In genomic region chr3:57003676-57004075, GRCh38 we compare ENCODE assay signal across 25 cellular contexts. TPM values are rescaled to one million over a fixed set of nuclear protein-coding genes. Genes with fewer than 3 reads are reported as not detected.
"Had no signal": no experiment of that assay in that cellular context is flagged by ENCODE, and none has a peak within 500 bp of the region (broad histone marks: within the 10 kb centered on the region; RNA-seq: fewer than 3 reads in every experiment).

No MANE protein-coding gene starts in this region.

- H3K9me3 ChIP-seq: body of pancreas, colonic mucosa, ovary, vagina had no signal

- FAIRE-seq: endometrium had no signal

- H3K36me3 Mint-ChIP-seq: activated naive CD4-positive, alpha-beta T cell treated with anti-CD3 and anti-CD28 coated beads, Interleukin-2, amount 50 U/mL, for 72 hours; immature natural killer cell; naive thymus-derived CD8-positive, alpha-beta T cell had no signal

- H3K36me3 ChIP-seq: colonic mucosa, ovary, spleen, tibial nerve, vagina had no signal

- DNase-seq: activated CD4-positive, CD25-positive, alpha-beta regulatory T cell treated with anti-CD3 and anti-CD28 coated beads, Interleukin-2, amount 50 U/mL, for 72 hours; activated CD8-positive, alpha-beta memory T cell treated with anti-CD3 and anti-CD28 coated beads for 24 hours; activated CD8-positive, alpha-beta memory T cell treated with anti-CD3 and anti-CD28 coated beads, Interleukin-2, amount 50 U/mL, for 48 hours; activated effector memory CD4-positive, alpha-beta T cell treated with anti-CD3 and anti-CD28 coated beads, Interleukin-2, amount 50 U/mL, for 16 hours; activated T-cell treated with anti-CD3 and anti-CD28 coated beads, Interleukin-2, amount 50 U/mL, for 48 hours; amygdala; body of pancreas; central memory CD4-positive, alpha-beta T cell; colonic mucosa; immature natural killer cell; mesendoderm; naive thymus-derived CD8-positive, alpha-beta T cell; ovary; stimulated activated CD4-positive, alpha-beta T cell treated with anti-CD3 and anti-CD28 coated beads, Interleukin-4, amount 100 ng/mL, for 4 hours; stimulated activated naive CD4-positive, alpha-beta T cell had no signal

- H3K4me3 Mint-ChIP-seq: immature natural killer cell; naive thymus-derived CD8-positive, alpha-beta T cell; T-helper 1 cell treated with Interleukin-12 subunit alpha and Interleukin-12 subunit beta and Interleukin-4 antibody, amounts not matched to agents 30 μg/mL and 1 μg/mL, for 36 hours had no signal

- ATAC-seq: activated naive CD4-positive, alpha-beta T cell treated with anti-CD3 and anti-CD28 coated beads, Interleukin-2, amount 50 U/mL, for 72 hours; body of pancreas; naive thymus-derived CD8-positive, alpha-beta T cell; sciatic nerve had no signal

- H3K4me3 ChIP-seq: body of pancreas, colonic mucosa, ovary, spleen, tibial nerve, vagina had no signal

- H3K9me3 Mint-ChIP-seq: activated naive CD4-positive, alpha-beta T cell treated with anti-CD3 and anti-CD28 coated beads, Interleukin-2, amount 50 U/mL, for 72 hours; immature natural killer cell; naive thymus-derived CD8-positive, alpha-beta T cell; T-helper 1 cell treated with Interleukin-12 subunit alpha and Interleukin-12 subunit beta and Interleukin-4 antibody, amounts not matched to agents 30 μg/mL and 1 μg/mL, for 36 hours had no signal

- H3K27ac Mint-ChIP-seq: activated naive CD4-positive, alpha-beta T cell treated with anti-CD3 and anti-CD28 coated beads, Interleukin-2, amount 50 U/mL, for 72 hours; immature natural killer cell; naive thymus-derived CD8-positive, alpha-beta T cell; T-helper 1 cell treated with Interleukin-12 subunit alpha and Interleukin-12 subunit beta and Interleukin-4 antibody, amounts not matched to agents 30 μg/mL and 1 μg/mL, for 36 hours had no signal

- H3K27me3 ChIP-seq: body of pancreas, colonic mucosa, ovary, tibial nerve, vagina had no signal

- H3K27ac ChIP-seq: body of pancreas, colonic mucosa, ovary, spleen, tibial nerve, vagina had no signal

RNA-seq across cellular contexts. Expression of gene SPATA12, which starts 56.8 kb away (rescaled TPM):
- total RNA-seq: activated naive CD4-positive, alpha-beta T cell treated with anti-CD3 and anti-CD28 coated beads, Interleukin-2, amount 50 U/mL, for 72 hours; body of pancreas; esophagus mucosa; fibroblast of villous mesenchyme; liver; naive thymus-derived CD8-positive, alpha-beta T cell; sciatic nerve; tibial nerve; vagina had no signal
- polyA plus RNA-seq: immature natural killer cell; liver; naive thymus-derived CD8-positive, alpha-beta T cell had no signal
